ENCODE assay signal across 17 cellular contexts in genomic region chr1:45375104-45376090, GRCh38. TPM values are rescaled to one million over a fixed set of nuclear protein-coding genes. Genes with fewer than 3 reads are reported as not detected.
DNase-seq lines count a peak whose midpoint lies in the region; ATAC-seq, FAIRE-seq and TF ChIP-seq lines count a peak whose summit lies in the region.
"Had no signal": no experiment of that assay in that cellular context is flagged by ENCODE, and none has a peak within 500 bp of the region (broad histone marks: within the 10 kb centered on the region; RNA-seq: fewer than 3 reads in every experiment).

No MANE protein-coding gene starts in this region.

- H3K27ac ChIP-seq in C4-2B (no peak overlapping the region), SU-DHL-6 (ENCODE audit: low read depth, low read length) (no peak overlapping the region), substantia nigra (ENCODE audit: low read depth, low read length, poor library complexity, severe bottlenecking) (no peak overlapping the region)

- no peaks in the 10 kb centered on the region for H3K9me3 Mint-ChIP-seq in memory B cell
- H3K9me3 Mint-ChIP-seq: activated CD4-positive, alpha-beta T cell treated with anti-CD3 and anti-CD28 coated beads, Interleukin-2, amount 10 ng/mL, durations not matched to agents 24 days and 14 days; activated T-helper 1 cell treated with anti-CD3 and anti-CD28 coated beads, Interleukin-12 subunit alpha, Interleukin-12 subunit beta, Interleukin-2, Interleukin-4 antibody, amounts not matched to agents 30 ng/mL and 10 ng/mL and 1 ng/mL, durations not matched to agents 14 hours and 24 hours and 36 hours had no signal

- peaks cover 11% of the 10 kb centered on the region for H3K36me3 Mint-ChIP-seq in memory B cell

- H3F3A ChIP-seq in SU-DHL-6 (ENCODE audit: insufficient read depth) = no peaks in the 10 kb centered on the region

- no peaks in the 10 kb centered on the region for H3K9me2 ChIP-seq in SU-DHL-6 (replicated peaks; ENCODE audit: insufficient read depth, low read length)

- H3K27me3 Mint-ChIP-seq in memory B cell = no peaks in the 10 kb centered on the region
- H3K27me3 Mint-ChIP-seq: activated CD4-positive, alpha-beta T cell treated with anti-CD3 and anti-CD28 coated beads, Interleukin-2, amount 10 ng/mL, durations not matched to agents 24 days and 14 days had no signal

- ATAC-seq in memory B cell (ENCODE audit: low read depth) = peak; percentile 38

- H4K20me1 ChIP-seq in SU-DHL-6 (ENCODE audit: low read depth, low read length) = no peaks in the 10 kb centered on the region

- peak; percentile 78 for FAIRE-seq in GM19239 (lab: Jason Lieb, UNC)
- FAIRE-seq: HTR-8/SVneo, RCC 7860 had no signal

- no peaks in the 10 kb centered on the region for H3K9me3 ChIP-seq in SU-DHL-6 (ENCODE audit: insufficient read depth, low read length)
- H3K9me3 ChIP-seq: esophagus muscularis mucosa had no signal

- no peak overlapping the region for H2AFZ ChIP-seq in SU-DHL-6 (ENCODE audit: low read depth, low read length, severe bottlenecking)

- no peak overlapping the region for H3K9ac ChIP-seq in SU-DHL-6 (ENCODE audit: low read length)

- peak overlapping the region; percentile 12 for H3K4me2 ChIP-seq in SU-DHL-6 (ENCODE audit: low read depth, low read length, poor library complexity, severe bottlenecking)

- no peak overlapping the region for H3K4me3 ChIP-seq in SU-DHL-6 (ENCODE audit: insufficient read depth, low read length, poor library complexity, severe bottlenecking)
- H3K4me3 ChIP-seq: coronary artery, esophagus muscularis mucosa, lung had no signal

- no peaks in the 10 kb centered on the region for H3K79me2 ChIP-seq in SU-DHL-6 (ENCODE audit: insufficient read depth, low read length)

- TF ChIP-seq CTCF in C4-2B (conservative IDR thresholded peaks at IDR 0.05) = peak; percentile 42
- TF ChIP-seq CTCF in SU-DHL-6 (IDR thresholded peaks at IDR 0.05; ENCODE audit: insufficient read depth, low read length, poor library complexity, severe bottlenecking) = no peak

- DNase-seq in GM19239 (ENCODE audit: insufficient read length, low spot score) (no peak), memory B cell (ENCODE audit: low spot score in 2 of 2) (no peak), ureter (ENCODE audit: low spot score) (no peak), substantia nigra (lab: John Stamatoyannopoulos, UW) (no peak), NCI-H345 treated with DMSO at 0.1 percent for 48 hours (lab: John Stamatoyannopoulos, UW; ENCODE audit: unreplicated experiment) (no peak)
- no peak for DNase-seq in stimulated activated CD4-positive, alpha-beta T cell treated with anti-CD3 and anti-CD28 coated beads, Interleukin-12 subunit alpha, Interleukin-12 subunit beta, amount 100 ng/mL, for 4 hours
- DNase-seq: activated CD4-positive, alpha-beta T cell treated with anti-CD3 and anti-CD28 coated beads, Interleukin-2, amount 10 ng/mL, durations not matched to agents 24 days and 14 days; NCI-H1092; retina had no signal

- H3K4me1 Mint-ChIP-seq in memory B cell = peaks cover 24% of the 10 kb centered on the region

- peak overlapping the region; percentile 64 for H3K27ac Mint-ChIP-seq in memory B cell
- H3K27ac Mint-ChIP-seq: activated CD4-positive, alpha-beta T cell treated with anti-CD3 and anti-CD28 coated beads, Interleukin-2, amount 10 ng/mL, durations not matched to agents 24 days and 14 days; activated T-helper 1 cell treated with anti-CD3 and anti-CD28 coated beads, Interleukin-12 subunit alpha, Interleukin-12 subunit beta, Interleukin-2, Interleukin-4 antibody, amounts not matched to agents 30 ng/mL and 10 ng/mL and 1 ng/mL, durations not matched to agents 14 hours and 24 hours and 36 hours had no signal

- no peak overlapping the region for H3K4me3 Mint-ChIP-seq in memory B cell
- H3K4me3 Mint-ChIP-seq: activated CD4-positive, alpha-beta T cell treated with anti-CD3 and anti-CD28 coated beads, Interleukin-2, amount 10 ng/mL, durations not matched to agents 24 days and 14 days; activated T-helper 1 cell treated with anti-CD3 and anti-CD28 coated beads, Interleukin-12 subunit alpha, Interleukin-12 subunit beta, Interleukin-2, Interleukin-4 antibody, amounts not matched to agents 30 ng/mL and 10 ng/mL and 1 ng/mL, durations not matched to agents 14 hours and 24 hours and 36 hours had no signal

- H3K27me3 ChIP-seq in SU-DHL-6 (ENCODE audit: low read length) = no peaks in the 10 kb centered on the region
- H3K27me3 ChIP-seq: esophagus muscularis mucosa had no signal

- H3K36me3 ChIP-seq in SU-DHL-6 (ENCODE audit: low read length) = no peaks in the 10 kb centered on the region
- H3K36me3 ChIP-seq: esophagus muscularis mucosa had no signal

RNA-seq across cellular contexts. Expression of gene MUTYH, which starts 35.2 kb away (rescaled TPM):
- total RNA-seq in ureter = 34.2 TPM

RNA-seq across cellular contexts. Expression of gene TOE1, which starts 35.4 kb away (rescaled TPM):
- total RNA-seq in ureter = 11.8 TPM

RNA-seq across cellular contexts. Expression of gene HPDL, which starts 48.7 kb away (rescaled TPM):
- 2.3 TPM for total RNA-seq in ureter
